Comparison of ENCODE assay signal across 11 cellular contexts in genomic region chr13:19713186-19713965, GRCh38.
A peak's percentile ranks its signal among the peaks of the same experiment; 100 is the strongest.
DNase-seq lines count a peak whose midpoint lies in the region; ATAC-seq, FAIRE-seq and TF ChIP-seq lines count a peak whose summit lies in the region.
"Had no signal": no experiment of that assay in that cellular context is flagged by ENCODE, and none has a peak within 500 bp of the region (broad histone marks: within the 10 kb centered on the region; RNA-seq: fewer than 3 reads in every experiment).

No MANE protein-coding gene starts in this region.

- ATAC-seq in activated T-cell treated with anti-CD3 and anti-CD28 coated beads, Interleukin-2, amount 50 U/mL, for 4 hours: peak; percentile 46 to 76
- ATAC-seq in HG03520 (IDR thresholded peaks at IDR 0.05; ENCODE audit: unreplicated experiment): no peak
- ATAC-seq: T-helper 17 cell had no signal

- FAIRE-seq in RCC 7860 (lab: Jason Lieb, UNC): no peak

- H3K27me3 Mint-ChIP-seq in activated T-cell treated with anti-CD3 and anti-CD28 coated beads, Interleukin-2, amount 50 U/mL, for 4 hours (ENCODE audit: low read depth): no peaks in the 10 kb centered on the region
- H3K27me3 Mint-ChIP-seq: B cell, T-helper 17 cell had no signal

- no peaks in the 10 kb centered on the region for H3K27me3 ChIP-seq in right atrium auricular region

- H3K36me3 Mint-ChIP-seq in activated T-cell treated with anti-CD3 and anti-CD28 coated beads, Interleukin-2, amount 50 U/mL, for 4 hours (ENCODE audit: insufficient read depth): peaks cover 10% of the 10 kb centered on the region

- H3K4me1 Mint-ChIP-seq in activated T-cell treated with anti-CD3 and anti-CD28 coated beads, Interleukin-2, amount 50 U/mL, for 4 hours (ENCODE audit: low read depth): peaks cover 15% of the 10 kb centered on the region
- H3K4me1 Mint-ChIP-seq: B cell had no signal

- H3K27ac ChIP-seq in right atrium auricular region: no peak overlapping the region

- H3K4me3 Mint-ChIP-seq in activated T-cell treated with anti-CD3 and anti-CD28 coated beads, Interleukin-2, amount 50 U/mL, for 4 hours: no peak overlapping the region
- H3K4me3 Mint-ChIP-seq: B cell, T-helper 17 cell had no signal

- no peaks in the 10 kb centered on the region for H3K36me3 ChIP-seq in right atrium auricular region

- no peak for DNase-seq in activated T-cell treated with anti-CD3 and anti-CD28 coated beads, Interleukin-2, amount 50 U/mL, for 4 hours
- DNase-seq in activated T-cell treated with anti-CD3 and anti-CD28 coated beads for 4 hours (no peak), RCC 7860 (ENCODE audit: low spot score) (peak; percentile 58), dermis blood vessel endothelial cell (peak; percentile 53), skeletal muscle cell (ENCODE audit: low read depth) (peak; percentile 28), NCI-H187 treated with DMSO at 0.1 percent for 48 hours (lab: John Stamatoyannopoulos, UW) (no peak), right atrium auricular region (ENCODE audit: low spot score) (no peak)
- DNase-seq: NCI-H69, T-helper 17 cell had no signal

- H3K4me1 ChIP-seq in right atrium auricular region: no peaks in the 10 kb centered on the region

- no peak overlapping the region for H3K4me3 ChIP-seq in skeletal muscle cell (ENCODE audit: low read depth, low read length)
- H3K4me3 ChIP-seq in right atrium auricular region: no peak overlapping the region

- H3K9me3 Mint-ChIP-seq in activated T-cell treated with anti-CD3 and anti-CD28 coated beads, Interleukin-2, amount 50 U/mL, for 4 hours: no peaks in the 10 kb centered on the region

- H3K9me3 ChIP-seq in right atrium auricular region: no peaks in the 10 kb centered on the region

- TF ChIP-seq CTCF in right atrium auricular region (IDR thresholded peaks at IDR 0.05): no peak

Comparison
In these comparisons a context has a peak if more than half of its experiments do, and no peak if none do; other contexts are left out.
1. DNase-seq: peak in RCC 7860 (single experiment), dermis blood vessel endothelial cell (single experiment) and skeletal muscle cell (single experiment); none in activated T-cell treated with anti-CD3 and anti-CD28 coated beads, Interleukin-2, amount 50 U/mL, for 4 hours (single experiment), activated T-cell treated with anti-CD3 and anti-CD28 coated beads for 4 hours (single experiment), NCI-H187 treated with DMSO at 0.1 percent for 48 hours (single experiment) and right atrium auricular region (single experiment).